8 cellular contexts compared by ENCODE assay signal in genomic region chr20:460707-461106, GRCh38. TPM values are rescaled to one million over a fixed set of nuclear protein-coding genes. Genes with fewer than 3 reads are reported as not detected.
DNase-seq lines count a peak whose midpoint lies in the region; ATAC-seq and TF ChIP-seq lines count a peak whose summit lies in the region.

No MANE protein-coding gene starts in this region.

- H2AFZ ChIP-seq in OCI-LY7 (ENCODE audit: low read length), result no peak overlapping the region

- peaks cover 10% of the 10 kb centered on the region for H3K27me3 Mint-ChIP-seq in endothelial cell (ENCODE audit: unreplicated experiment)

- H3K27ac Mint-ChIP-seq in endothelial cell (ENCODE audit: unreplicated experiment), result no peak overlapping the region

- H4K20me1 ChIP-seq in OCI-LY7 (ENCODE audit: insufficient read depth, low read length), result peaks cover 11% of the 10 kb centered on the region; the same call in 1 of the 2 replicates

- H3K9me3 ChIP-seq in OCI-LY7 (ENCODE audit: low read length), result no peaks in the 10 kb centered on the region
- H3K9me3 ChIP-seq in psoas muscle, result no peaks in the 10 kb centered on the region

- peaks cover 55% of the 10 kb centered on the region for H3K79me2 ChIP-seq in OCI-LY7 (ENCODE audit: insufficient read depth, low read depth, low read length)

- WGBS in psoas muscle, 3 donors, result 23 to 49% (median 35%) methylated on average over 2 of the region's 2 CpGs

- POLR2A ChIA-PET in OCI-LY7 (lab: Charles Lee), result interaction anchor here (0.8 kb wide), 1 partner anchor 23 kb away, joined by 3 read pairs; no protein-coding TSS in a partner anchor

- ATAC-seq in psoas muscle, result peak in 2 of 4 donors; percentile 38 to 59
- no peak for ATAC-seq in HG02884 (IDR thresholded peaks at IDR 0.05; ENCODE audit: unreplicated experiment)

- peaks cover 4% of the 10 kb centered on the region for H3K36me3 Mint-ChIP-seq in endothelial cell (ENCODE audit: low read depth, unreplicated experiment)

- H3K4me1 Mint-ChIP-seq in endothelial cell (ENCODE audit: unreplicated experiment), result peaks cover 32% of the 10 kb centered on the region

- intact Hi-C loops in OCI-LY7 (cut with micrococcal nuclease; ENCODE audit: unreplicated experiment), result no loop called here
- intact Hi-C loops in psoas muscle (cut with DNase I), result no loop called here

- H3K4me3 Mint-ChIP-seq in endothelial cell (ENCODE audit: unreplicated experiment), result peak overlapping the region; percentile 98

- CTCF ChIA-PET in OCI-LY7 (lab: Charles Lee; ENCODE audit: unreplicated experiment), result no interaction called here

- TF ChIP-seq CTCF in OCI-LY7 (conservative IDR thresholded peaks at IDR 0.05; ENCODE audit: low read length) (no peak), endothelial cell (IDR thresholded peaks at IDR 0.05; ENCODE audit: unreplicated experiment) (no peak), psoas muscle (IDR thresholded peaks at IDR 0.05) (no peak)

- H3K4me3 ChIP-seq in OCI-LY7 (ENCODE audit: low read depth, low read length, poor library complexity, severe bottlenecking), result peak overlapping the region; percentile 85
- H3K4me3 ChIP-seq in psoas muscle, result peak overlapping the region; percentile 81

- BruUV-seq in OCI-LY7 (replicated peaks; lab: Mats Ljungman, UMichigan), result no TSS peak

- H3K27me3 ChIP-seq in psoas muscle (ENCODE audit: insufficient read depth in 3 of 3, low read length in 2 of 3), result no peaks in the 10 kb centered on the region

- H3K9me3 Mint-ChIP-seq in endothelial cell (ENCODE audit: unreplicated experiment), result no peaks in the 10 kb centered on the region

- no peaks in the 10 kb centered on the region for H3K9me2 ChIP-seq in OCI-LY7 (ENCODE audit: insufficient read depth, low read length)

- peak; percentile 9 for DNase-seq in DMS53 (lab: John Stamatoyannopoulos, UW)
- DNase-seq in DMS53 treated with DMSO at 0.1 percent for 48 hours (lab: John Stamatoyannopoulos, UW; ENCODE audit: unreplicated experiment), result no peak
- no peak for DNase-seq in OCI-LY7 (ENCODE audit: low spot score)
- DNase-seq in endothelial cell (ENCODE audit: low spot score), result no peak
- no peak for DNase-seq in psoas muscle
- DNase-seq in NCI-H1436 treated with DMSO at 0.1 percent for 48 hours (lab: John Stamatoyannopoulos, UW), result no peak
- no peak for DNase-seq in NCI-H1105 treated with DMSO at 0.1 percent for 48 hours (lab: John Stamatoyannopoulos, UW)

- H3K4me2 ChIP-seq in OCI-LY7 (ENCODE audit: low read length), result peak overlapping the region; percentile 79

- 0 out of 2 replicates have a peak, but pooled peaks cover 3% of the 10 kb centered on the region for H3K36me3 ChIP-seq in OCI-LY7 (ENCODE audit: insufficient read depth, low read length)
- no peaks in the 10 kb centered on the region for H3K36me3 ChIP-seq in psoas muscle (ENCODE audit: insufficient read depth in 1 of 2, low read depth in 1 of 2)

- H3K4me1 ChIP-seq in OCI-LY7 (ENCODE audit: insufficient read depth, low read length, poor library complexity, severe bottlenecking) (peaks cover 25% of the 10 kb centered on the region), psoas muscle (peaks cover 31% of the 10 kb centered on the region)

- H3K27ac ChIP-seq in OCI-LY7 (ENCODE audit: low read depth, low read length, poor library complexity, severe bottlenecking) (no peak overlapping the region), psoas muscle (peak overlapping the region; percentile 95)

RNA-seq across cellular contexts. Expression of gene TBC1D20, which starts 1.6 kb away (rescaled TPM):
- total RNA-seq in OCI-LY7 (2014; rRNA removed; shearing (Covaris generic)), result 20.8 and 22.1 TPM in 2 replicates
- 17.4 and 19.0 TPM in 2 replicates for total RNA-seq in OCI-LY7 (2022)
- 29.9 TPM for total RNA-seq in endothelial cell (ENCODE audit: unreplicated experiment)
- total RNA-seq in psoas muscle, result 10 to 100 TPM; 23.9 to 31.4 (median 29.3) TPM
- polyA plus RNA-seq in psoas muscle, result 10 to 100 TPM; 16.6 to 29.2 (median 21.1) TPM

RNA-seq across cellular contexts. Expression of gene RBCK1, which starts 52.6 kb away (rescaled TPM):
- 61.8 and 82.9 TPM in 2 replicates for total RNA-seq in OCI-LY7 (2014; rRNA removed; shearing (Covaris generic))
- 140 and 151 TPM in 2 replicates for total RNA-seq in OCI-LY7 (2022)
- 68.8 TPM for total RNA-seq in endothelial cell (ENCODE audit: unreplicated experiment)
- 10 to 100 TPM; 34.1 to 50.5 (median 40.7) TPM for total RNA-seq in psoas muscle
- 10 to 100 TPM; 35.8 to 52.5 (median 46.0) TPM for polyA plus RNA-seq in psoas muscle
